Comparison of ENCODE assay signal across 24 cellular contexts in the genomic region with DNA sequence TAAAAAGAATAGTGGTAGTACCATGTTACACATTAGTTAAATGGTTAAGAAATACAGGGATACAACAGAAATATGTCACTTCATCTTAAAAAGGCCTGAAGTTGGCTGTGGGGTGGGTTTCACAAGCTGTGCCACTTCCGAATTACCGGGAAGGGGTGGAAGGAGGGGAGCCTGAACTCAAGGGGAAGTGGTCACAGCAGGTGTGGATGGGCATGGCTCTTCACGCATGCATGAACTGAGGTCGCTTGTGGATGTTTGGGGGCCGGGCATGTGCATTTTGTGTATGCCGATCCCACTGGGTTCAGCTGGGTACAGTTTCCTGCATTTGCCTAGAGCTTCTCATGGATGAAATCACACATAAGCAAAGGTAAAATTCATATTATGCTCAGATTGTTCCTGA.
"Had no signal": no experiment of that assay in that cellular context is flagged by ENCODE, and none has a peak within 500 bp of the region (broad histone marks: within the 10 kb centered on the region; RNA-seq: fewer than 3 reads in every experiment).

No MANE protein-coding gene starts in this region.

- H3K9me3 Mint-ChIP-seq: IgD-negative memory B cell, T-cell had no signal

- H3K4me3 ChIP-seq: K562 had no signal

- H3K4me1 Mint-ChIP-seq: T-cell had no signal

- FAIRE-seq: HTR-8/SVneo, K562 had no signal

- H3K9me3 ChIP-seq: SK-N-SH had no signal

- DNase-seq: Kasumi-1, MM.1S, NCI-H1092 treated with DMSO at 0.1 percent for 48 hours, NCI-H1436, NCI-H187, NCI-H2029, NCI-H2171 treated with DMSO at 0.1 percent for 48 hours, NCI-H345, NCI-H446 treated with DMSO at 0.1 percent for 48 hours, NCI-H510A treated with DMSO at 0.1 percent for 48 hours, NCI-H526, NCI-H748 treated with DMSO at 0.1 percent for 48 hours, PC-3, SHP77, SK-N-SH, SW 1271, T-cell had no signal

- H3K4me3 Mint-ChIP-seq: T-cell had no signal

- ATAC-seq: K562, Panc1, PC-3, T-cell had no signal

- H3K27ac Mint-ChIP-seq: T-cell had no signal

- H3K4me2 ChIP-seq: KMS-11, SK-N-SH had no signal

- H3K9ac ChIP-seq: KMS-11, SK-N-SH had no signal

- H3K36me3 Mint-ChIP-seq: T-cell had no signal

- H3K27ac ChIP-seq: HL-60, KMS-11, RWPE1 had no signal
